Comparison of ENCODE assay signal across 20 cellular contexts in the genomic region with DNA sequence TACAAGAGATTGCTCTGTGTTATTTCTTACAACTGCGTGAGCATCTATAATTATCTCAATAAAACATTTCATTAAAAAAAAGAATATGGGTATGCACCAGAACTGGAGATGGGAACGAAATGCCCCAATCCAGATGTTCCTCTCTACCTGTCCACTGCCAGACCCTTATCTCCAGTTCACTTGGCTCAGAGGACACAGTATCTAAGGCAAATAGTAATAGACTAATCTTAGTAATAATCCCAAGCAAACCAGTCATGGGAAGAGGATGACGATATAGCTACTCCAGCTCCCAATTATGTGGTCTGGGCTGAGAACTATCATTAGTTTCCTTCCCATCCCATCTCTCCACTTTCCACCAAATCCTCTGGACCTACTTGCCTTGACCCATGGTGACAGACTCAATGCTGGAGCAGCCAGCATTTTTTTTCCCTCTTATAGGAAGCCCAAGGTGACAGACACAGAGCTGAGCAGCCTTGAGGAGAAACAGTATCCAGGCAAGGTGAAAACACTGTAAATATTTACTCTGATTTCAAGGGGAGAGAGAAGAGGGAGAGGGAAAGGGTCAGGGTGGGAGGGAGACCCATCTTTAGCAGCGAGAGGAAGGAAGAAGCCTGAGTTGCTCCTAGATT.
"Had no signal": no experiment of that assay in that cellular context is flagged by ENCODE, and none has a peak within 500 bp of the region (broad histone marks: within the 10 kb centered on the region; RNA-seq: fewer than 3 reads in every experiment).

No MANE protein-coding gene starts in this region.

- H3K27ac ChIP-seq: RWPE1 had no signal

- DNase-seq: KBM-7, MM.1S, NCI-H1092 treated with DMSO at 0.1 percent for 48 hours, NCI-H1436, NCI-H187, NCI-H2029, NCI-H2081 treated with DMSO at 0.1 percent for 48 hours, NCI-H2171, NCI-H226, NCI-H446, NCI-H510A, NCI-H524 treated with DMSO at 0.1 percent for 48 hours, NCI-H69, NCI-H774, PC-3, SHP77, SK-N-SH, SW 1271 had no signal

- ATAC-seq: Panc1, PC-3 had no signal

- H3K9me3 ChIP-seq: SK-N-SH had no signal
